ENCODE assay signal across 17 cellular contexts in the genomic region with DNA sequence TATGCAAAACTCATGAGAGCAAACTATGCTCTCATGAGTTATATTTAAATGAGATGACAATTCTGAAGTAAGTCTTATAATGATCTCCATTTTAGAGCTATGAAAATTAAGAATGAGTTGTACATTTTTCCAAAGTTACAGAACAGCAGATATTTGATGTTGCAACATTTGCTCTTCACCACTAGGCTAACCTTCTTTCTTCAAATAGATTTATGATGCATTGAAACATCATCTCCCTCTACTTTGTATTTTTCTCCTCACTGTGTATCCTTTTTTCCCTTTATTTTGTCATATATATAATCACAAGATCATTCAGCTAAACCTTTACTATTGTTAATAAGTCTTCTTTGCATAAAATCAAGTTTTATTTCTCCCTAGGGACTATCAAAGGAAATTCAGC.
DNase-seq lines count a peak whose midpoint lies in the region; ATAC-seq and TF ChIP-seq lines count a peak whose summit lies in the region.
"Had no signal": no experiment of that assay in that cellular context is flagged by ENCODE, and none has a peak within 500 bp of the region (broad histone marks: within the 10 kb centered on the region; RNA-seq: fewer than 3 reads in every experiment).

No MANE protein-coding gene starts in this region.

- H2BK20ac ChIP-seq in H9 (ENCODE audit: low read depth, low read length, poor library complexity, severe bottlenecking), result no peak overlapping the region

- H3T11ph ChIP-seq in H9 (ENCODE audit: low read length), result no peak overlapping the region

- H3K9ac ChIP-seq in H9 (ENCODE audit: extremely low read depth, insufficient read length, low read length) (no peak overlapping the region), neural progenitor cell (no peak overlapping the region), smooth muscle cell (ENCODE audit: low read depth) (no peak overlapping the region)
- H3K9ac ChIP-seq: BLaER1 treated with 17β-estradiol and CSF1 and Interleukin-3, amounts not matched to agents 10 nM and 100 nM had no signal

- H2AK5ac ChIP-seq in H9 (ENCODE audit: insufficient read length, low read length), result no peak overlapping the region

- no peak overlapping the region for H4K5ac ChIP-seq in H9 (ENCODE audit: insufficient read length, low read depth, low read length)

- CTCF ChIA-PET in A673 (lab: Charles Lee), result no interaction called here

- no peaks in the 10 kb centered on the region for H3K4me1 ChIP-seq in A673 (ENCODE audit: insufficient read depth, low read length, poor library complexity, severe bottlenecking)
- H3K4me1 ChIP-seq in H9 (ENCODE audit: insufficient read depth, low read length), result no peaks in the 10 kb centered on the region
- H3K4me1 ChIP-seq in neural progenitor cell, result no peaks in the 10 kb centered on the region
- no peaks in the 10 kb centered on the region for H3K4me1 ChIP-seq in smooth muscle cell (ENCODE audit: low read depth)
- H3K4me1 ChIP-seq: BLaER1 treated with 17β-estradiol and CSF1 and Interleukin-3, amounts not matched to agents 10 nM and 100 nM had no signal

- H3K27me3 Mint-ChIP-seq in H9 (ENCODE audit: low read depth) (no peaks in the 10 kb centered on the region), neural progenitor cell (ENCODE audit: insufficient read depth, low read depth) (no peaks in the 10 kb centered on the region)
- H3K27me3 Mint-ChIP-seq: B cell; CD4-positive, CD25-positive, alpha-beta regulatory T cell; CD8-positive, alpha-beta memory T cell; IgD-negative memory B cell had no signal

- no TSS peak for BruUV-seq in A673 (replicated peaks; lab: Mats Ljungman, UMichigan)

- H2BK15ac ChIP-seq in H9 (ENCODE audit: low read depth, low read length), result no peak overlapping the region

- no peak overlapping the region for H3K4me3 ChIP-seq in A673 (ENCODE audit: low read depth, low read length, poor library complexity, severe bottlenecking)
- H3K4me3 ChIP-seq in fibroblast of mammary gland (ENCODE audit: control insufficient read depth, low read depth, low read length), result no peak overlapping the region
- no peak overlapping the region for H3K4me3 ChIP-seq in neural progenitor cell
- H3K4me3 ChIP-seq in smooth muscle cell, result no peak overlapping the region
- H3K4me3 ChIP-seq: BLaER1 treated with 17β-estradiol and CSF1 and Interleukin-3, amounts not matched to agents 10 nM and 100 nM had no signal

- no peak overlapping the region for H4K8ac ChIP-seq in H9 (replicated peaks; ENCODE audit: insufficient read length, low read depth, low read length)

- no peaks in the 10 kb centered on the region for H3K36me3 Mint-ChIP-seq in H9 (ENCODE audit: insufficient read depth in 1 of 3, low read depth in 3 of 3)
- no peaks in the 10 kb centered on the region for H3K36me3 Mint-ChIP-seq in neural progenitor cell
- H3K36me3 Mint-ChIP-seq: CD4-positive, CD25-positive, alpha-beta regulatory T cell; CD8-positive, alpha-beta memory T cell; IgD-negative memory B cell had no signal

- no peak overlapping the region for H3K27ac ChIP-seq in A673 (ENCODE audit: low read depth, low read length, poor library complexity, severe bottlenecking)
- H3K27ac ChIP-seq in H9 (ENCODE audit: insufficient read length, low read depth, low read length), result no peak overlapping the region
- no peak overlapping the region for H3K27ac ChIP-seq in neural progenitor cell
- H3K27ac ChIP-seq in smooth muscle cell (ENCODE audit: low read depth), result no peak overlapping the region
- H3K27ac ChIP-seq: BLaER1 treated with 17β-estradiol and CSF1 and Interleukin-3, amounts not matched to agents 10 nM and 100 nM had no signal

- H2BK5ac ChIP-seq in H9 (ENCODE audit: insufficient read length, low read length), result no peak overlapping the region

- H3K79me2 ChIP-seq in H9 (ENCODE audit: insufficient read depth, low read length) (no peaks in the 10 kb centered on the region), neural progenitor cell (ENCODE audit: low read depth) (no peaks in the 10 kb centered on the region), smooth muscle cell (ENCODE audit: low read depth) (no peaks in the 10 kb centered on the region)

- TF ChIP-seq CTCF in A673 (conservative IDR thresholded peaks at IDR 0.05; ENCODE audit: low read depth, low read length) (no peak), H9 (conservative IDR thresholded peaks at IDR 0.05) (peak; percentile 32; the same call in 2 of the 3 replicates), fibroblast of mammary gland (conservative IDR thresholded peaks at IDR 0.05; ENCODE audit: control insufficient read depth, insufficient read depth, low read depth, low read length) (peak; percentile 1), neural progenitor cell (IDR thresholded peaks at IDR 0.05) (peak; percentile 9), smooth muscle cell (IDR thresholded peaks at IDR 0.05; ENCODE audit: borderline replicate concordance, insufficient read depth, poor library complexity, severe bottlenecking) (no peak)

- H3K9me3 Mint-ChIP-seq in H9 (no peaks in the 10 kb centered on the region), neural progenitor cell (no peaks in the 10 kb centered on the region)

- H2AFZ ChIP-seq in H9 (ENCODE audit: low read length) (no peak overlapping the region), neural progenitor cell (replicated peaks) (no peak overlapping the region), smooth muscle cell (ENCODE audit: low read depth) (no peak overlapping the region)

- no peak for ATAC-seq in GM21576 (IDR thresholded peaks at IDR 0.05; ENCODE audit: unreplicated experiment)
- ATAC-seq: HepG2 had no signal

- no peak overlapping the region for H3K23ac ChIP-seq in H9 (ENCODE audit: insufficient read length, low read depth, low read length)

- no peaks in the 10 kb centered on the region for H3K36me3 ChIP-seq in A673 (ENCODE audit: insufficient read depth, low read length, poor library complexity, severe bottlenecking)
- H3K36me3 ChIP-seq in neural progenitor cell, result no peaks in the 10 kb centered on the region
- H3K36me3 ChIP-seq in smooth muscle cell (ENCODE audit: low read depth), result no peaks in the 10 kb centered on the region
- H3K36me3 ChIP-seq: BLaER1 treated with 17β-estradiol and CSF1 and Interleukin-3, amounts not matched to agents 10 nM and 100 nM had no signal

- no peak overlapping the region for H3K14ac ChIP-seq in H9 (ENCODE audit: insufficient read depth, low read length)

- DNase-seq in A673 (ENCODE audit: low spot score), result peak; percentile 2
- DNase-seq in H9, result no peak
- no peak for DNase-seq in fibroblast of mammary gland (ENCODE audit: low read depth)
- DNase-seq in neural progenitor cell (ENCODE audit: low spot score), result no peak
- DNase-seq in RPMI8226, result no peak
- DNase-seq in smooth muscle cell (lab: John Stamatoyannopoulos, UW; ENCODE audit: unreplicated experiment), result no peak
- DNase-seq: 8988T; CD4-positive, CD25-positive, alpha-beta regulatory T cell; CD8-positive, alpha-beta memory T cell; COR-L47; GOT3; H7 had no signal

- H3K9me3 ChIP-seq in A673 (ENCODE audit: low read depth, low read length, poor library complexity, severe bottlenecking), result no peaks in the 10 kb centered on the region
- no peaks in the 10 kb centered on the region for H3K9me3 ChIP-seq in H9 (ENCODE audit: control insufficient read depth, low read depth, low read length)
- no peaks in the 10 kb centered on the region for H3K9me3 ChIP-seq in neural progenitor cell (ENCODE audit: low read depth)
- no peaks in the 10 kb centered on the region for H3K9me3 ChIP-seq in smooth muscle cell (replicated peaks; ENCODE audit: low read depth)
- H3K9me3 ChIP-seq: BLaER1 treated with 17β-estradiol and CSF1 and Interleukin-3, amounts not matched to agents 10 nM and 100 nM had no signal

- no peak overlapping the region for H3K4ac ChIP-seq in H9 (ENCODE audit: low read depth, low read length)

- no peaks in the 10 kb centered on the region for H3K79me1 ChIP-seq in H9 (ENCODE audit: insufficient read depth, low read depth, low read length, poor library complexity, severe bottlenecking)

- H4K20me1 ChIP-seq in H9 (ENCODE audit: control insufficient read depth, insufficient read depth, insufficient read length) (no peaks in the 10 kb centered on the region), neural progenitor cell (ENCODE audit: low read depth) (no peaks in the 10 kb centered on the region), smooth muscle cell (ENCODE audit: low read depth) (no peaks in the 10 kb centered on the region)
- H4K20me1 ChIP-seq: BLaER1 treated with 17β-estradiol and CSF1 and Interleukin-3, amounts not matched to agents 10 nM and 100 nM had no signal

- no peak overlapping the region for H3K18ac ChIP-seq in H9 (ENCODE audit: insufficient read length, low read depth, low read length)

- H3K23me2 ChIP-seq in H9 (ENCODE audit: insufficient read length, low read depth, low read length, poor library complexity, severe bottlenecking), result no peaks in the 10 kb centered on the region

- H4K91ac ChIP-seq in H9 (ENCODE audit: insufficient read length, low read depth, low read length), result no peak overlapping the region

- H3K4me3 Mint-ChIP-seq in H9, result no peak overlapping the region
- H3K4me3 Mint-ChIP-seq in neural progenitor cell, result no peak overlapping the region
- H3K4me3 Mint-ChIP-seq: B cell; CD4-positive, CD25-positive, alpha-beta regulatory T cell; CD8-positive, alpha-beta memory T cell; IgD-negative memory B cell had no signal

- H2BK120ac ChIP-seq in H9 (ENCODE audit: low read depth, low read length, poor library complexity, severe bottlenecking), result no peak overlapping the region

- H3K56ac ChIP-seq in H9 (ENCODE audit: insufficient read length, low read depth, low read length), result no peak overlapping the region

- no peak overlapping the region for H3K27ac Mint-ChIP-seq in H9
- H3K27ac Mint-ChIP-seq in neural progenitor cell, result no peak overlapping the region
- H3K27ac Mint-ChIP-seq: B cell; CD4-positive, CD25-positive, alpha-beta regulatory T cell; CD8-positive, alpha-beta memory T cell; IgD-negative memory B cell had no signal

- H3K4me2 ChIP-seq in H9 (ENCODE audit: insufficient read depth, insufficient read length, low read length), result no peak overlapping the region
- no peak overlapping the region for H3K4me2 ChIP-seq in neural progenitor cell
- no peak overlapping the region for H3K4me2 ChIP-seq in smooth muscle cell
- H3K4me2 ChIP-seq: BLaER1 treated with 17β-estradiol and CSF1 and Interleukin-3, amounts not matched to agents 10 nM and 100 nM had no signal

- H3F3A ChIP-seq in neural progenitor cell (ENCODE audit: low read depth) (no peaks in the 10 kb centered on the region), smooth muscle cell (ENCODE audit: low read depth) (no peaks in the 10 kb centered on the region)

- H3K27me3 ChIP-seq in A673 (replicated peaks; ENCODE audit: insufficient read depth, low read depth, low read length, poor library complexity) (no peaks in the 10 kb centered on the region), H9 (ENCODE audit: insufficient read depth, low read length) (no peaks in the 10 kb centered on the region), neural progenitor cell (no peaks in the 10 kb centered on the region), smooth muscle cell (ENCODE audit: low read depth) (no peaks in the 10 kb centered on the region)
- H3K27me3 ChIP-seq: BLaER1 treated with 17β-estradiol and CSF1 and Interleukin-3, amounts not matched to agents 10 nM and 100 nM had no signal

- intact Hi-C loops in A673 (cut with micrococcal nuclease; ENCODE audit: unreplicated experiment), result no loop called here

- H2BK12ac ChIP-seq in H9 (ENCODE audit: insufficient read length, low read depth, low read length), result no peak overlapping the region

- H3K4me1 Mint-ChIP-seq in H9, result peaks cover 7 to 8% of the 10 kb centered on the region in 2 experiments
- H3K4me1 Mint-ChIP-seq in neural progenitor cell, result peaks cover 11% of the 10 kb centered on the region
- H3K4me1 Mint-ChIP-seq: B cell; CD4-positive, CD25-positive, alpha-beta regulatory T cell; CD8-positive, alpha-beta memory T cell; IgD-negative memory B cell had no signal

- POLR2A ChIA-PET in A673 (lab: Charles Lee; ENCODE audit: low non-redundant PET), result no interaction called here

Comparison
In these comparisons a context has a peak if more than half of its experiments do, and no peak if none do; other contexts are left out.
1. CTCF ChIP-seq: peak in H9 (single experiment), fibroblast of mammary gland (single experiment) and neural progenitor cell (single experiment); none in A673 (single experiment) and smooth muscle cell (single experiment).